In genomic region chr1:9782897-9783296, GRCh38 we compare ENCODE assay signal across 23 cellular contexts. TPM values are rescaled to one million over a fixed set of nuclear protein-coding genes. Genes with fewer than 3 reads are reported as not detected.
DNase-seq lines count a peak whose midpoint lies in the region; ATAC-seq, FAIRE-seq and TF ChIP-seq lines count a peak whose summit lies in the region.
"Had no signal": no experiment of that assay in that cellular context is flagged by ENCODE, and none has a peak within 500 bp of the region (broad histone marks: within the 10 kb centered on the region; RNA-seq: fewer than 3 reads in every experiment).

No MANE protein-coding gene starts in this region.

- H3K9me3 ChIP-seq in BLaER1 (no peaks in the 10 kb centered on the region), RWPE2 (ENCODE audit: severe bottlenecking) (no peaks in the 10 kb centered on the region), esophagus squamous epithelium (no peaks in the 10 kb centered on the region)
- H3K9me3 ChIP-seq: A549, HAP-1, Peyer's patch, SK-N-SH had no signal

- TF ChIP-seq CTCF in GM12865 (IDR thresholded peaks at IDR 0.05; ENCODE audit: insufficient read depth, low read depth, low read length, missing control alignments) = no peak
- TF ChIP-seq CTCF in RWPE2 (IDR thresholded peaks at IDR 0.05; ENCODE audit: poor library complexity, severe bottlenecking) = no peak
- TF ChIP-seq CTCF in esophagus squamous epithelium (IDR thresholded peaks at IDR 0.05) = no peak
- no peak for TF ChIP-seq CTCF in type B pancreatic cell (conservative IDR thresholded peaks at IDR 0.05)

- peaks cover 15% of the 10 kb centered on the region for H3K4me1 Mint-ChIP-seq in type B pancreatic cell (ENCODE audit: unreplicated experiment)

- 0 out of 2 replicates have a peak overlapping the region, but pooled peaks have one; percentile 3 for H3K9ac ChIP-seq in BLaER1
- H3K9ac ChIP-seq: SK-N-SH had no signal

- WGBS in esophagus squamous epithelium, 2 donors = 88 to 93% methylated on average over 8 to 9 of the region's 10 CpGs

- FAIRE-seq in GM12891 (lab: Jason Lieb, UNC) = no peak
- FAIRE-seq: A549 had no signal

- H3K4me2 ChIP-seq in BLaER1 = peak overlapping the region; percentile 33
- H3K4me2 ChIP-seq: A549, SK-N-SH had no signal

- H3K9me3 Mint-ChIP-seq in type B pancreatic cell = no peaks in the 10 kb centered on the region
- H3K9me3 Mint-ChIP-seq: CD14-positive monocyte; CD8-positive, alpha-beta memory T cell had no signal

- peak; percentile 89 for DNase-seq in GM12865 (ENCODE audit: low read depth)
- no peak for DNase-seq in RWPE2 (ENCODE audit: low spot score)
- DNase-seq in esophagus squamous epithelium (lab: John Stamatoyannopoulos, UW) = no peak
- DNase-seq in activated naive CD4-positive, alpha-beta T cell treated with anti-CD3 and anti-CD28 coated beads, Interleukin-2, amount 50 U/mL, for 16 hours = no peak
- no peak for DNase-seq in GM12891 (ENCODE audit: insufficient read length, low spot score)
- no peak for DNase-seq in type B pancreatic cell (ENCODE audit: extremely low spot score, unreplicated experiment)
- DNase-seq in D341Med (ENCODE audit: low spot score) = no peak
- DNase-seq: AML-193, DMS79 treated with DMSO at 0.1 percent for 48 hours, GF-D8, GOT3, KG1, MM.1S, NCI-H1694, NCI-H2029 treated with DMSO at 0.1 percent for 48 hours, NCI-H526 treated with DMSO at 0.1 percent for 48 hours, Peyer's patch, SK-N-SH had no signal

- no peak for ATAC-seq in RWPE2 (ENCODE audit: low read depth)
- ATAC-seq: A549 had no signal

- H3K4me1 ChIP-seq in BLaER1 (peaks cover 60% of the 10 kb centered on the region), RWPE2 (ENCODE audit: insufficient read depth, poor library complexity, severe bottlenecking) (peaks cover 23% of the 10 kb centered on the region), esophagus squamous epithelium (peaks cover 0 to 35% (median 0%) of the 10 kb centered on the region in 3 donors)
- H3K4me1 ChIP-seq: HAP-1 had no signal

- intact Hi-C loops in esophagus squamous epithelium (cut with DNase I) = no loop called here

- H3K4me3 ChIP-seq in BLaER1 (no peak overlapping the region), GM12865 (ENCODE audit: low read depth, low read length) (no peak overlapping the region), RWPE2 (ENCODE audit: severe bottlenecking) (no peak overlapping the region), esophagus squamous epithelium (no peak overlapping the region)
- H3K4me3 ChIP-seq: A549, HAP-1, Peyer's patch had no signal

- H3K36me3 Mint-ChIP-seq in type B pancreatic cell = no peaks in the 10 kb centered on the region

- no peaks in the 10 kb centered on the region for H3K27me3 Mint-ChIP-seq in type B pancreatic cell
- H3K27me3 Mint-ChIP-seq: CD8-positive, alpha-beta memory T cell had no signal

- H3K36me3 ChIP-seq in BLaER1 (peaks cover 9% of the 10 kb centered on the region; the same call in 1 of the 2 replicates), RWPE2 (ENCODE audit: low read depth) (peaks cover 10% of the 10 kb centered on the region), esophagus squamous epithelium (no peaks in the 10 kb centered on the region)
- H3K36me3 ChIP-seq: HAP-1, Peyer's patch had no signal

- H3K27ac Mint-ChIP-seq in type B pancreatic cell = no peak overlapping the region
- H3K27ac Mint-ChIP-seq: CD8-positive, alpha-beta memory T cell had no signal

- H3K27ac ChIP-seq in BLaER1 (no peak overlapping the region), RWPE2 (ENCODE audit: poor library complexity, severe bottlenecking) (peak overlapping the region; percentile 61), esophagus squamous epithelium (peak overlapping the region in 3 of 4 donors; percentile 6 to 51 (median 27))
- H3K27ac ChIP-seq: A549, Peyer's patch had no signal

- H3K27me3 ChIP-seq in BLaER1 (no peaks in the 10 kb centered on the region), RWPE2 (ENCODE audit: insufficient read depth, poor library complexity, severe bottlenecking) (no peaks in the 10 kb centered on the region), esophagus squamous epithelium (no peaks in the 10 kb centered on the region)
- H3K27me3 ChIP-seq: Peyer's patch had no signal

- H4K20me1 ChIP-seq in BLaER1 = peaks cover 93% of the 10 kb centered on the region

- TF ChIP-seq POLR2A in esophagus squamous epithelium (IDR thresholded peaks at IDR 0.05) = no peak
- no peak for TF ChIP-seq POLR2A in GM12891 (IDR thresholded peaks at IDR 0.05; ENCODE audit: low read depth, low read length)

- H3K4me3 Mint-ChIP-seq in type B pancreatic cell = no peak overlapping the region
- H3K4me3 Mint-ChIP-seq: CD14-positive monocyte; CD8-positive, alpha-beta memory T cell had no signal

TF ChIP-seq in GM12891, 5 proteins besides CTCF, POLR2A, EP300 and RAD21:
- TF ChIP-seq PAX5 (IDR thresholded peaks at IDR 0.05; ENCODE audit: insufficient read depth, low read length, severe bottlenecking) (no peak), SPI1 (IDR thresholded peaks at IDR 0.05; ENCODE audit: low read depth, low read length) (no peak), TAF1 (IDR thresholded peaks at IDR 0.05; ENCODE audit: low read depth, low read length) (no peak), POU2F2 (IDR thresholded peaks at IDR 0.05; ENCODE audit: low read depth, low read length) (no peak), POLR2AphosphoS5 (IDR thresholded peaks at IDR 0.05; ENCODE audit: low read depth, low read length) (no peak)
TF ChIP-seq in GM12891: peak in this region for 0.

RNA-seq across cellular contexts. Expression of gene CLSTN1, which starts 40.9 kb away (rescaled TPM):
- total RNA-seq in esophagus squamous epithelium (10 to 100 TPM; 57.3 to 68.4 (median 65.3) TPM), type B pancreatic cell (ENCODE audit: low replicate concordance) (112 and 136 TPM in 2 replicates)
- 34.9 TPM for polyA plus RNA-seq in GM12891 (2012; ENCODE audit: low read depth, missing spikeins)
